In genomic region chr6:118551673-118552063, GRCh38 we compare ENCODE assay signal across 13 cellular contexts. TPM values are rescaled to one million over a fixed set of nuclear protein-coding genes. Genes with fewer than 3 reads are reported as not detected.
DNase-seq lines count a peak whose midpoint lies in the region; ATAC-seq, FAIRE-seq and TF ChIP-seq lines count a peak whose summit lies in the region.
"Had no signal": no experiment of that assay in that cellular context is flagged by ENCODE, and none has a peak within 500 bp of the region (broad histone marks: within the 10 kb centered on the region; RNA-seq: fewer than 3 reads in every experiment).

No MANE protein-coding gene starts in this region.

- no peak overlapping the region for H3K27ac ChIP-seq in HepG2 (ENCODE audit: extremely low read length, insufficient read depth, low read length)
- peak overlapping the region; percentile 82 to 84 for H3K27ac ChIP-seq in tibial artery
- H3K27ac ChIP-seq: SK-N-MC had no signal

- in situ Hi-C loops in astrocyte of the spinal cord (cut with HindIII; ENCODE audit: low sequenced_read_pairs) = no loop called here
- in situ Hi-C loops in HepG2 (cut with HindIII; ENCODE audit: extremely low pct_ligation_motif_present, low pct_unique_long_range_greater_than_20kb) = no loop called here

- no peak overlapping the region for H3K9ac ChIP-seq in HepG2 (ENCODE audit: insufficient read depth, low read depth, low read length)

- WGBS in HepG2 (ENCODE audit: low lambda C conversion rate) = 0% methylated on average over 1 of the region's 1 CpG
- 24 to 43% methylated on average over 1 of the region's 1 CpG for WGBS in lower leg skin, 2 donors

- H4K20me1 ChIP-seq in HepG2 (ENCODE audit: insufficient read depth, low read length) = no peaks in the 10 kb centered on the region

- H3K9me3 ChIP-seq in HepG2 (ENCODE audit: low read length) = no peaks in the 10 kb centered on the region
- H3K9me3 ChIP-seq in tibial artery = no peaks in the 10 kb centered on the region

- no peak for ATAC-seq in HepG2

- no peak for DNase-seq in GM19239 (ENCODE audit: insufficient read length, low spot score)
- peak; percentile 42 for DNase-seq in astrocyte of the spinal cord (ENCODE audit: low read depth, low spot score)
- no peak for DNase-seq in HepG2 (ENCODE audit: low spot score)
- no peak for DNase-seq in tibial artery
- DNase-seq in lower leg skin (ENCODE audit: low spot score in 2 of 2) = no peak
- DNase-seq in NCI-H1092 (lab: John Stamatoyannopoulos, UW) = no peak
- DNase-seq in amygdala (lab: John Stamatoyannopoulos, UW) = no peak
- DNase-seq: activated CD8-positive, alpha-beta memory T cell treated with anti-CD3 and anti-CD28 coated beads for 24 hours; activated effector memory CD4-positive, alpha-beta T cell treated with anti-CD3 and anti-CD28 coated beads, Interleukin-2, amount 50 U/mL, for 16 hours; occipital lobe had no signal

- TF ChIP-seq RAD21 in HepG2 (CRISPR knock-in tag; IDR thresholded peaks at IDR 0.05) = no peak

- H3K4me2 ChIP-seq in HepG2 (ENCODE audit: low read depth, low read length) = no peak overlapping the region

- no peaks in the 10 kb centered on the region for H3K36me3 ChIP-seq in HepG2 (replicated peaks in 1 of 2; ENCODE audit: control insufficient read depth in 1 of 2, insufficient read depth in 2 of 2, low read length in 2 of 2)
- H3K36me3 ChIP-seq in tibial artery = peaks cover 0 to 39% (median 25%) of the 10 kb centered on the region in 3 donors

- TF ChIP-seq EP300 in HepG2 (IDR thresholded peaks at IDR 0.05; ENCODE audit: low read depth in 2 of 2, low read length in 2 of 2) (no peak), HepG2 (CRISPR knock-in tag; IDR thresholded peaks at IDR 0.05; ENCODE audit: borderline replicate concordance) (no peak)

- intact Hi-C loops in HepG2 (cut with micrococcal nuclease; ENCODE audit: unreplicated experiment) = loop anchor here (1.0 kb wide), 3 partner anchors 42 to 575 kb away; no protein-coding TSS in a partner anchor
- intact Hi-C loops in tibial artery (cut with DNase I; ENCODE audit: low total_unique reads) = loop anchor here (2.0 kb wide), 1 partner anchor 267 kb away; no protein-coding TSS in a partner anchor
- intact Hi-C loops in lower leg skin (cut with DNase I; ENCODE audit: low total_unique reads) = no loop called here

- H3K4me3 ChIP-seq in astrocyte of the spinal cord (ENCODE audit: low read depth, low read length) (no peak overlapping the region), HepG2 (replicated peaks in 1 of 3; ENCODE audit: insufficient read depth in 1 of 3, low read depth in 2 of 3, low read length in 3 of 3) (no peak overlapping the region), tibial artery (peak overlapping the region; percentile 58 to 59), lower leg skin (ENCODE audit: low read depth, poor library complexity, severe bottlenecking) (no peak overlapping the region)
- H3K4me3 ChIP-seq: SK-N-MC had no signal

- H3K4me1 ChIP-seq in HepG2 (ENCODE audit: insufficient read depth, low read length) (no peaks in the 10 kb centered on the region), tibial artery (peaks cover 0 to 30% (median 0%) of the 10 kb centered on the region in 4 donors)

- no peak overlapping the region for H2AFZ ChIP-seq in HepG2 (ENCODE audit: low read length)

- POLR2A ChIA-PET in HepG2 (lab: Yijun Ruan, JAX) = no interaction called here

- TF ChIP-seq POLR2A in HepG2 (IDR thresholded peaks at IDR 0.05; ENCODE audit: insufficient read depth in 1 of 2, low read depth in 2 of 2, low read length in 2 of 2) (no peak), lower leg skin (IDR thresholded peaks at IDR 0.05) (no peak)

- TF ChIP-seq CTCF in astrocyte of the spinal cord (IDR thresholded peaks at IDR 0.05; ENCODE audit: low read depth, low read length) (no peak), HepG2 (CRISPR knock-in tag; IDR thresholded peaks at IDR 0.05) (no peak), tibial artery (IDR thresholded peaks at IDR 0.05) (no peak), lower leg skin (IDR thresholded peaks at IDR 0.05) (no peak)

- no TSS peak for BruUV-seq in HepG2 (replicated peaks; lab: Mats Ljungman, UMichigan)

- peak; percentile 11 for FAIRE-seq in GM19239 (lab: Jason Lieb, UNC)
- FAIRE-seq in HepG2 (lab: Jason Lieb, UNC) = no peak
- FAIRE-seq: endothelial cell of umbilical vein had no signal

- H3K79me2 ChIP-seq in HepG2 (ENCODE audit: insufficient read depth, low read length) = no peaks in the 10 kb centered on the region

- H3K27me3 ChIP-seq in HepG2 (ENCODE audit: control insufficient read depth in 1 of 2, insufficient read depth in 2 of 2, low read length in 2 of 2) (no peaks in the 10 kb centered on the region), tibial artery (no peaks in the 10 kb centered on the region)

- CTCF ChIA-PET in HepG2 (lab: Yijun Ruan, JAX; ENCODE audit: low intra/inter-chr PET ratio, low total read pairs) = interaction anchor here (1.0 to 1.4 kb wide), 3 partner anchors 267 to 711 kb away, joined by 3 to 10 read pairs (median 5); no protein-coding TSS in a partner anchor

TF ChIP-seq in HepG2, 621 proteins besides CTCF, POLR2A, EP300 and RAD21:
- TF ChIP-seq ZBTB37 (CRISPR knock-in tag; IDR thresholded peaks at IDR 0.05) (no peak), CEBPB (IDR thresholded peaks at IDR 0.05; ENCODE audit: borderline replicate concordance, low read depth, low read length) (0 out of 2 replicates have a peak, but pooled peaks have one; percentile 10)

RNA-seq across cellular contexts. Expression of gene PLN, which starts 3.6 kb away (rescaled TPM):
- not detected in 2 replicates for total RNA-seq in HepG2 (2016; rRNA removed; fragmentation: Illumina TruSeq; extraction: Trizol)
- total RNA-seq in HepG2 (2016; cell fraction: cytosol; rRNA removed; fragmentation: Illumina TruSeq; extraction: Trizol; ENCODE audit: low read depth) = not detected in 2 replicates
- not detected in 2 replicates for total RNA-seq in HepG2 (2016; cell fraction: insoluble cytoplasmic fraction; rRNA removed; fragmentation: Illumina TruSeq; extraction: Trizol)
- total RNA-seq in HepG2 (2016; cell fraction: membrane; rRNA removed; fragmentation: Illumina TruSeq; extraction: Trizol) = not detected in 2 replicates
- total RNA-seq in HepG2 (2016; cell fraction: nucleus; rRNA removed; fragmentation: Illumina TruSeq; extraction: Trizol) = not detected in 2 replicates
- polyA plus RNA-seq in HepG2 (2011; rRNA removed) = not detected in 2 replicates
- polyA plus RNA-seq in HepG2 (2011; cell fraction: cytosol; rRNA removed) = not detected in 2 replicates
- not detected in 2 replicates for polyA plus RNA-seq in HepG2 (2011; cell fraction: nucleus; rRNA removed)
- polyA plus RNA-seq in HepG2 (2012) = not detected in 2 replicates
- not detected in 2 replicates for polyA plus RNA-seq in HepG2 (2016; cell fraction: cytosol; fragmentation: Illumina TruSeq; extraction: Trizol; ENCODE audit: low read depth)
- not detected in 2 replicates for polyA plus RNA-seq in HepG2 (2016; cell fraction: insoluble cytoplasmic fraction; fragmentation: Illumina TruSeq; extraction: Trizol; ENCODE audit: low read depth)
- polyA plus RNA-seq in HepG2 (2016; cell fraction: membrane; fragmentation: Illumina TruSeq; extraction: Trizol; ENCODE audit: low read depth) = not detected in 2 replicates
- not detected in 2 replicates for polyA plus RNA-seq in HepG2 (2016; cell fraction: nucleus; fragmentation: Illumina TruSeq; extraction: Trizol; ENCODE audit: insufficient read depth, low read depth)
- polyA minus RNA-seq in HepG2 (2011; rRNA and poly(A)+ RNA removed; ENCODE audit: low replicate concordance) = not detected in 2 replicates
- polyA minus RNA-seq in HepG2 (2011; cell fraction: cytosol; rRNA and poly(A)+ RNA removed) = not detected in 2 replicates
- polyA minus RNA-seq in HepG2 (2011; cell fraction: nucleus; rRNA and poly(A)+ RNA removed) = not detected in 2 replicates
- total RNA-seq in lower leg skin = 10 to 100 TPM in 1 of 4 donors, 1 to 10 TPM in 3; 1.8 to 10.5 (median 3.1) TPM
- total RNA-seq: CD8-positive, alpha-beta memory T cell; endothelial cell of umbilical vein had no signal
- polyA plus RNA-seq: endothelial cell of umbilical vein had no signal

Comparison
In these comparisons a context has a peak if more than half of its experiments do, and no peak if none do; other contexts are left out.
1. H3K4me3 ChIP-seq: peak in tibial artery (2 of 2); none in astrocyte of the spinal cord (single experiment), HepG2 (0 of 3) and lower leg skin (single experiment).